1 cellular context compared by ENCODE assay signal in the genomic region with DNA sequence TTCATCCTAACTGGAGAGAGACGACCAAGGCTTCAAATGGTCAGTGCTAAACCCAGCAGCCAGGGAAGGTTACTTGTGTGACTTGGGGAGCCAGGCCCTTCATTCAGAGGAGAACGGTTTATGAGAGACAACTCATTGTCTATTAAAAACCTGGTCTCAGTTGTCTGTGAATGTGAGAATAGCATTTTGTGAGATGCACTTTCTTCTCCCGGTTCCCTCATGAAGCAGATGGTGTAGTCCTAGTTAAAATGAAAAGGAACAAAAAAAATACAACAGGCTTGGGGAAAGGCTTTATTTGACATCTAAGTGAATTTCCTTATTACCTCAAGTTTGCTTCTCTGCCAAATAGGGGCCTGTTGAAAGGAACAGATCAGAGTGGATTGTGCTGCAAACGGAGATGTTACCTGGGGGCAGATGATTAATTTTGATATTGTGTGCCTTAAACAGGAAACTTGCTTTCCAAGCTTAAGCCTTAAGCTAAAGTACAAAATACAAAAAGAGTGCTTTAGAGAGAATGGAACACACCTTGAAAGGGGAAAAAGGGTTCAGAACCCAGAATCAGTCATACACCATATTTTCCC.
A peak's percentile ranks its signal among the peaks of the same experiment; 100 is the strongest.
TF ChIP-seq lines count a peak whose summit lies in the region.

No MANE protein-coding gene starts in this region.

TF ChIP-seq in GM12878, 131 proteins besides CTCF, POLR2A, EP300 and RAD21 (continued from another document):
- TF ChIP-seq MLLT1 (IDR thresholded peaks at IDR 0.05) = peak; percentile 47; the same call in 1 of the 2 replicates
- 0 out of 2 replicates have a peak, but pooled peaks have one; percentile 42 for TF ChIP-seq MEF2A (IDR thresholded peaks at IDR 0.05; ENCODE audit: insufficient read depth, low read depth, low read length)
